Comparison of ENCODE assay signal across 8 cellular contexts in the genomic region with DNA sequence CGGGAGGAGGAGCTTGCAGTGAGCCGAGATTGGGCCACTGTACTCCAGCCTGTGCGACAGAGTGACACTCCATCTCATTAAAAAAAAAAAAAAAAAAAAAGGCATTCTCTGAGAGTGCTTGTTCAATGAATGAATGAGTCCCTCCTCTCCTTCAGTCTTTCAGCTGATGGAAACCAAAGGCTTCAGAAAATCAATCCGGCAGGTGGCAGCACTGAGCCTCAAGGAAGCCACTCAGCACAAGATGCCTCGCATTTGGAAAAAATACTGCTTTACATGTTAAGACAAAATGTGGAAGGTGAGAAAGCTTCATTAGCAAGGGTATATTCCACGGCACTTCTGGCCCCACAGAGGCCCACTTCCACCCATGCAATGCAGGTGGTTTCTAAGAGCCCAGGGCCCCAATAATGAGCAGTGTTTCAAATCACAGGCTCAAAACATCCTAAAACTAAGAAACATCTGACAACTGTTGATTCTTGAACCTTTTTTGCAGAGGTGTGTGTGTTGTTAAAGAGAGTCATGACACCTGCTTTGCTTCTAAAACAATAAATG. TPM values are rescaled to one million over a fixed set of nuclear protein-coding genes. Genes with fewer than 3 reads are reported as not detected.
A peak's percentile ranks its signal among the peaks of the same experiment; 100 is the strongest.
DNase-seq lines count a peak whose midpoint lies in the region; ATAC-seq, FAIRE-seq and TF ChIP-seq lines count a peak whose summit lies in the region.

No MANE protein-coding gene starts in this region.

- peaks cover 4% of the 10 kb centered on the region for H4K20me1 ChIP-seq in neural cell (ENCODE audit: insufficient read depth)

- peaks cover 50% of the 10 kb centered on the region for H3K36me3 Mint-ChIP-seq in stimulated activated naive CD8-positive, alpha-beta T cell treated with anti-CD3 and anti-CD28 coated beads, Interleukin-15, Interleukin-2, amounts not matched to agents 100 ng/mL and 50 ng/mL, for 24 hours (ENCODE audit: low read depth)

- no peaks in the 10 kb centered on the region for H3K9me3 Mint-ChIP-seq in stimulated activated naive CD8-positive, alpha-beta T cell treated with anti-CD3 and anti-CD28 coated beads, Interleukin-15, Interleukin-2, amounts not matched to agents 100 ng/mL and 50 ng/mL, for 24 hours

- peak; percentile 33 for FAIRE-seq in RCC 7860 (lab: Jason Lieb, UNC)

- ATAC-seq in GM21515 (IDR thresholded peaks at IDR 0.05; ENCODE audit: unreplicated experiment): no peak

- TF ChIP-seq CTCF in LNCAP (IDR thresholded peaks at IDR 0.05): peak; percentile 77
- peak; percentile 84 for TF ChIP-seq CTCF in neural cell (IDR thresholded peaks at IDR 0.05; ENCODE audit: poor library complexity, severe bottlenecking)

- no peak overlapping the region for H3K27ac ChIP-seq in neural cell (ENCODE audit: low read length)

- no peaks in the 10 kb centered on the region for H3K27me3 Mint-ChIP-seq in stimulated activated naive CD8-positive, alpha-beta T cell treated with anti-CD3 and anti-CD28 coated beads, Interleukin-15, Interleukin-2, amounts not matched to agents 100 ng/mL and 50 ng/mL, for 24 hours

- peaks cover 37% of the 10 kb centered on the region for H3K4me1 Mint-ChIP-seq in stimulated activated naive CD8-positive, alpha-beta T cell treated with anti-CD3 and anti-CD28 coated beads, Interleukin-15, Interleukin-2, amounts not matched to agents 100 ng/mL and 50 ng/mL, for 24 hours (ENCODE audit: low read depth)

- peaks cover 4% of the 10 kb centered on the region for H3K79me2 ChIP-seq in neural cell (replicated peaks; ENCODE audit: insufficient read depth, low read length)

- peak overlapping the region; percentile 67 for H3K27ac Mint-ChIP-seq in stimulated activated naive CD8-positive, alpha-beta T cell treated with anti-CD3 and anti-CD28 coated beads, Interleukin-15, Interleukin-2, amounts not matched to agents 100 ng/mL and 50 ng/mL, for 24 hours

- no peak overlapping the region for H3K4me2 ChIP-seq in neural cell (ENCODE audit: low read length)

- no peak overlapping the region for H3K9ac ChIP-seq in neural cell (ENCODE audit: low read length)

- DNase-seq in DMS53 treated with DMSO at 0.1 percent for 48 hours (lab: John Stamatoyannopoulos, UW; ENCODE audit: unreplicated experiment) (peak; percentile 65), RCC 7860 (ENCODE audit: low spot score) (peak; percentile 67), fibroblast of gingiva (ENCODE audit: low read depth) (peak; percentile 75)
- peak; percentile 92 to 94 for DNase-seq in activated T-cell treated with anti-CD3 and anti-CD28 coated beads, Interleukin-2, amount 50 U/mL, for 48 hours

- no peaks in the 10 kb centered on the region for H3F3A ChIP-seq in neural cell (ENCODE audit: insufficient read depth, low read length, poor library complexity, severe bottlenecking)

- no peaks in the 10 kb centered on the region for H3K9me3 ChIP-seq in neural cell (ENCODE audit: low read length)

- H2AFZ ChIP-seq in neural cell (ENCODE audit: low read depth, low read length): no peak overlapping the region

- H3K36me3 ChIP-seq in neural cell (ENCODE audit: insufficient read depth, low read length): no peaks in the 10 kb centered on the region

- H3K4me3 Mint-ChIP-seq in stimulated activated naive CD8-positive, alpha-beta T cell treated with anti-CD3 and anti-CD28 coated beads, Interleukin-15, Interleukin-2, amounts not matched to agents 100 ng/mL and 50 ng/mL, for 24 hours: peak overlapping the region; percentile 35

- H3K27me3 ChIP-seq in neural cell (ENCODE audit: insufficient read depth, low read depth, low read length): no peaks in the 10 kb centered on the region

- H3K9me2 ChIP-seq in neural cell (ENCODE audit: insufficient read depth, low read length): no peaks in the 10 kb centered on the region

- H3K4me3 ChIP-seq in neural cell (ENCODE audit: low read length): no peak overlapping the region

- TF ChIP-seq RAD21 in neural cell (conservative IDR thresholded peaks at IDR 0.05): peak; percentile 84

- no peak for TF ChIP-seq EP300 in neural cell (conservative IDR thresholded peaks at IDR 0.05; ENCODE audit: poor library complexity, severe bottlenecking)

TF ChIP-seq in neural cell, 6 proteins besides CTCF, POLR2A, EP300 and RAD21:
- TF ChIP-seq, protein P1, sequence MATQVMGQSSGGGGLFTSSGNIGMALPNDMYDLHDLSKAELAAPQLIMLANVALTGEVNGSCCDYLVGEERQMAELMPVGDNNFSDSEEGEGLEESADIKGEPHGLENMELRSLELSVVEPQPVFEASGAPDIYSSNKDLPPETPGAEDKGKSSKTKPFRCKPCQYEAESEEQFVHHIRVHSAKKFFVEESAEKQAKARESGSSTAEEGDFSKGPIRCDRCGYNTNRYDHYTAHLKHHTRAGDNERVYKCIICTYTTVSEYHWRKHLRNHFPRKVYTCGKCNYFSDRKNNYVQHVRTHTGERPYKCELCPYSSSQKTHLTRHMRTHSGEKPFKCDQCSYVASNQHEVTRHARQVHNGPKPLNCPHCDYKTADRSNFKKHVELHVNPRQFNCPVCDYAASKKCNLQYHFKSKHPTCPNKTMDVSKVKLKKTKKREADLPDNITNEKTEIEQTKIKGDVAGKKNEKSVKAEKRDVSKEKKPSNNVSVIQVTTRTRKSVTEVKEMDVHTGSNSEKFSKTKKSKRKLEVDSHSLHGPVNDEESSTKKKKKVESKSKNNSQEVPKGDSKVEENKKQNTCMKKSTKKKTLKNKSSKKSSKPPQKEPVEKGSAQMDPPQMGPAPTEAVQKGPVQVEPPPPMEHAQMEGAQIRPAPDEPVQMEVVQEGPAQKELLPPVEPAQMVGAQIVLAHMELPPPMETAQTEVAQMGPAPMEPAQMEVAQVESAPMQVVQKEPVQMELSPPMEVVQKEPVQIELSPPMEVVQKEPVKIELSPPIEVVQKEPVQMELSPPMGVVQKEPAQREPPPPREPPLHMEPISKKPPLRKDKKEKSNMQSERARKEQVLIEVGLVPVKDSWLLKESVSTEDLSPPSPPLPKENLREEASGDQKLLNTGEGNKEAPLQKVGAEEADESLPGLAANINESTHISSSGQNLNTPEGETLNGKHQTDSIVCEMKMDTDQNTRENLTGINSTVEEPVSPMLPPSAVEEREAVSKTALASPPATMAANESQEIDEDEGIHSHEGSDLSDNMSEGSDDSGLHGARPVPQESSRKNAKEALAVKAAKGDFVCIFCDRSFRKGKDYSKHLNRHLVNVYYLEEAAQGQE (IDR thresholded peaks at IDR 0.05; ENCODE audit: borderline replicate concordance): no peak
- TF ChIP-seq TAF1 (IDR thresholded peaks at IDR 0.05; ENCODE audit: low read depth) (no peak), EZH2 (IDR thresholded peaks at IDR 0.05; ENCODE audit: borderline replicate concordance, insufficient read depth, low read length, poor library complexity, severe bottlenecking) (no peak), SMC3 (conservative IDR thresholded peaks at IDR 0.05; ENCODE audit: poor library complexity) (peak; percentile 96), MXI1 (conservative IDR thresholded peaks at IDR 0.05; ENCODE audit: poor library complexity, severe bottlenecking) (peak; percentile 35), POLR2AphosphoS5 (IDR thresholded peaks at IDR 0.05) (no peak)

RNA-seq across cellular contexts. Expression of gene SLC25A19, which starts 33.9 kb away (rescaled TPM):
- 9.6 and 13.8 TPM in 2 replicates for polyA plus RNA-seq in neural cell
- 3.2 and 10.0 TPM in 2 replicates for polyA minus RNA-seq in neural cell

RNA-seq across cellular contexts. Expression of gene MIF4GD, which starts 52.1 kb away (rescaled TPM):
- 27.7 and 35.2 TPM in 2 replicates for polyA plus RNA-seq in neural cell
- polyA minus RNA-seq in neural cell: 21.1 and 27.3 TPM in 2 replicates
